ENCODE assay signal across 1 cellular context in the genomic region with DNA sequence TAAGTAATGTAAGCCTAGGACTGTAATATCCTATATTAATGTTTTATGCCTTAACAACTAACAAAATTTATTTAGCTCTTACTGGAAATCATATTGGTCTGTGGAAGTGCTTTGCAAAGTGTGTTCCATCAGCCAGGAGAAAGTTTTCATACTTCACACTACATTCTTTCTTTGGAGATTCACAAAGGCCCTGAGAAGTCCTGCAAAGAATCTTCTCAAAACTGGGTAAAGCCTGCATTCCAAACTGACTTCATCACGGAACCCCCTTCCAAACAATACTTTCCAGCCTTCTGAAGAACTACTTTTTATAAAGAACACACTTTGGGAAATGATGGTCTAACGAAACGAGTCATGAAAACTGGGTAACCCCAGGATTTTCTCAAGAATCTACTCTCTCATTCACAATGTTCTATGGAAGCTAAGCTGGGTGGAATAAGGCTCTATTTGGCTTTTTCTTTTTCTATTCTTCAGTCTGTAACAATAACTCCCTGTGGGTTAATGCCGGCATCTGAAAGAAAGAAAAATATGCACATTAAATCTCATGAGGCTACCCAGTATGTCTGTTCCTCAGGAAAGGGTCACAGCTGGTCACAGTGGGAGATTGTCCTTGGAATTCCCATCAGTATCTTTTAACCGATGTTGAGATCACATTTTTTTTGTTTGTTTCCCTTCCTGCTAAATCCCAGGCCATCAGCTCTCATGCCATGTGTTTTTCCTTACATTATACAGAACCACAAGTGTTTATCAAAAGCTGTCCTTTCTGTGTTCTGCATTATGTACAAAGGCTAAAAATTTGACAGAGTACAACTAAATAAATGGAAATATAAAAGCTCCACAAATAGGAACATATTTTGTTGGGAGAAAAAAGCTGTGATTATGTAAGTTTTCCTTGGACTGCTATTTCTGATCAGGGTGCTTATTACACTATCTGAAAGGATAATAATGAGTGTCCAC.
TF ChIP-seq lines count a peak whose summit lies in the region.

No MANE protein-coding gene starts in this region.

TF ChIP-seq in HEK293, 187 proteins besides CTCF, POLR2A, EP300 and RAD21 (continued from another document):
- TF ChIP-seq, protein P1, sequence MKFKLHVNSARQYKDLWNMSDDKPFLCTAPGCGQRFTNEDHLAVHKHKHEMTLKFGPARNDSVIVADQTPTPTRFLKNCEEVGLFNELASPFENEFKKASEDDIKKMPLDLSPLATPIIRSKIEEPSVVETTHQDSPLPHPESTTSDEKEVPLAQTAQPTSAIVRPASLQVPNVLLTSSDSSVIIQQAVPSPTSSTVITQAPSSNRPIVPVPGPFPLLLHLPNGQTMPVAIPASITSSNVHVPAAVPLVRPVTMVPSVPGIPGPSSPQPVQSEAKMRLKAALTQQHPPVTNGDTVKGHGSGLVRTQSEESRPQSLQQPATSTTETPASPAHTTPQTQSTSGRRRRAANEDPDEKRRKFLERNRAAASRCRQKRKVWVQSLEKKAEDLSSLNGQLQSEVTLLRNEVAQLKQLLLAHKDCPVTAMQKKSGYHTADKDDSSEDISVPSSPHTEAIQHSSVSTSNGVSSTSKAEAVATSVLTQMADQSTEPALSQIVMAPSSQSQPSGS (tag by site-specific recombination; IDR thresholded peaks at IDR 0.05; ENCODE audit: low read depth): no peak
TF ChIP-seq in HEK293: peak in this region for 1.
